Comparison of ENCODE assay signal across 9 cellular contexts in genomic region chr1:25031601-25031965, GRCh38.
A peak's percentile ranks its signal among the peaks of the same experiment; 100 is the strongest.
DNase-seq lines count a peak whose midpoint lies in the region; ATAC-seq and FAIRE-seq lines count a peak whose summit lies in the region.
"Had no signal": no experiment of that assay in that cellular context is flagged by ENCODE, and none has a peak within 500 bp of the region (broad histone marks: within the 10 kb centered on the region; RNA-seq: fewer than 3 reads in every experiment).

No MANE protein-coding gene starts in this region.

- peak overlapping the region; percentile 93 for H3K27ac Mint-ChIP-seq in activated CD4-positive, alpha-beta memory T cell treated with anti-CD3 and anti-CD28 coated beads, Interleukin-2, amount 10 ng/mL, durations not matched to agents 7 days and 5 days

- H3K9me3 Mint-ChIP-seq in activated CD4-positive, alpha-beta memory T cell treated with anti-CD3 and anti-CD28 coated beads, Interleukin-2, amount 10 ng/mL, durations not matched to agents 7 days and 5 days = no peaks in the 10 kb centered on the region

- POLR2A ChIA-PET in activated CD4-positive, alpha-beta memory T cell treated with anti-CD3 and anti-CD28 coated beads, Interleukin-2, amount 10 ng/mL, durations not matched to agents 7 days and 5 days (lab: Charles Lee) = interaction anchor here (0.6 to 8.5 kb wide), 13 partner anchors 9 to 201 kb away, joined by 3 to 137 read pairs (median 3); partner anchors contain the start of genes RUNX3 and SYF2

- H3K27me3 ChIP-seq in small intestine (ENCODE audit: control insufficient read depth in 2 of 2, insufficient read depth in 2 of 2, low read length in 2 of 2) = no peaks in the 10 kb centered on the region
- H3K27me3 ChIP-seq: thyroid gland had no signal

- peak; percentile 47 for DNase-seq in activated CD4-positive, alpha-beta memory T cell treated with anti-CD3 and anti-CD28 coated beads, Interleukin-2, amount 10 ng/mL, durations not matched to agents 7 days and 5 days
- DNase-seq in small intestine (no peak), G401 (ENCODE audit: low spot score) (no peak), urothelium cell line (ENCODE audit: low spot score) (no peak), SHP77 (lab: John Stamatoyannopoulos, UW) (no peak), A172 (ENCODE audit: low spot score) (no peak)

- in situ Hi-C loops in G401 (cut with HindIII; ENCODE audit: low sequenced_read_pairs) = no loop called here

- no peaks in the 10 kb centered on the region for H3K9me3 ChIP-seq in small intestine (ENCODE audit: control insufficient read depth, low read depth)
- H3K9me3 ChIP-seq: thyroid gland had no signal

- WGBS in small intestine, 3 donors = 49 to 62% (median 51%) methylated on average over 8 of the region's 8 CpGs

- no peaks in the 10 kb centered on the region for H3K36me3 ChIP-seq in small intestine (ENCODE audit: control insufficient read depth in 2 of 2, insufficient read depth in 2 of 2, low read length in 2 of 2)
- H3K36me3 ChIP-seq: thyroid gland had no signal

- H3K27me3 Mint-ChIP-seq in activated CD4-positive, alpha-beta memory T cell treated with anti-CD3 and anti-CD28 coated beads, Interleukin-2, amount 10 ng/mL, durations not matched to agents 7 days and 5 days = no peaks in the 10 kb centered on the region

- H3K4me1 Mint-ChIP-seq in activated CD4-positive, alpha-beta memory T cell treated with anti-CD3 and anti-CD28 coated beads, Interleukin-2, amount 10 ng/mL, durations not matched to agents 7 days and 5 days = peaks cover 78% of the 10 kb centered on the region

- peak overlapping the region; percentile 58 to 75 for H3K27ac ChIP-seq in small intestine (ENCODE audit: low read depth in 1 of 2, low read length in 1 of 2)
- H3K27ac ChIP-seq: thyroid gland had no signal

- H3K4me3 ChIP-seq in small intestine (ENCODE audit: low read depth in 1 of 2, low read length in 2 of 2) = no peak overlapping the region
- H3K4me3 ChIP-seq: thyroid gland had no signal

- FAIRE-seq in small intestine (lab: Jason Lieb, UNC) (no peak), urothelium cell line (lab: Jason Lieb, UNC) (no peak)

- H3K4me3 Mint-ChIP-seq in activated CD4-positive, alpha-beta memory T cell treated with anti-CD3 and anti-CD28 coated beads, Interleukin-2, amount 10 ng/mL, durations not matched to agents 7 days and 5 days = peak overlapping the region; percentile 72

- no peaks in the 10 kb centered on the region for H3K4me1 ChIP-seq in small intestine (ENCODE audit: control insufficient read depth in 2 of 2, insufficient read depth in 1 of 2, low read depth in 1 of 2, low read length in 1 of 2)

- ATAC-seq in GM18511 (IDR thresholded peaks at IDR 0.05; ENCODE audit: unreplicated experiment) (peak; percentile 18), HG02973 (IDR thresholded peaks at IDR 0.05; ENCODE audit: unreplicated experiment) (peak; percentile 19)

- CTCF ChIA-PET in activated CD4-positive, alpha-beta memory T cell treated with anti-CD3 and anti-CD28 coated beads, Interleukin-2, amount 10 ng/mL, durations not matched to agents 7 days and 5 days (lab: Charles Lee) = interaction anchor here (0.8 to 1.3 kb wide), 8 partner anchors 9 to 184 kb away, joined by 3 to 17 read pairs (median 3); partner anchors contain the start of gene RUNX3

- peaks cover 6% of the 10 kb centered on the region for H3K36me3 Mint-ChIP-seq in activated CD4-positive, alpha-beta memory T cell treated with anti-CD3 and anti-CD28 coated beads, Interleukin-2, amount 10 ng/mL, durations not matched to agents 7 days and 5 days (ENCODE audit: low read depth)
